ENCODE assay signal across 12 cellular contexts in genomic region chr12:31006416-31007152, GRCh38.
"Had no signal": no experiment of that assay in that cellular context is flagged by ENCODE, and none has a peak within 500 bp of the region (broad histone marks: within the 10 kb centered on the region; RNA-seq: fewer than 3 reads in every experiment).

No MANE protein-coding gene starts in this region.

- H3K27ac ChIP-seq: dorsolateral prefrontal cortex, gastroesophageal sphincter, heart right ventricle, neutrophil, testis, VCaP had no signal

- FAIRE-seq: small intestine had no signal

- H3K27me3 ChIP-seq: dorsolateral prefrontal cortex, gastroesophageal sphincter, heart right ventricle, neutrophil, testis had no signal

- H3K9me3 ChIP-seq: gastroesophageal sphincter, heart right ventricle, neutrophil, testis had no signal

- H3K4me3 ChIP-seq: dorsolateral prefrontal cortex, gastroesophageal sphincter, heart right ventricle, testis had no signal

- H3K36me3 ChIP-seq: gastroesophageal sphincter, heart right ventricle, neutrophil had no signal

- H3K4me1 ChIP-seq: gastroesophageal sphincter, heart right ventricle, testis had no signal

- ATAC-seq: gastroesophageal sphincter; naive thymus-derived CD8-positive, alpha-beta T cell had no signal

- DNase-seq: activated CD4-positive, alpha-beta T cell treated with anti-CD3 and anti-CD28 coated beads for 1 hour; activated CD4-positive, alpha-beta T cell treated with anti-CD3 and anti-CD28 coated beads, Interleukin-2, amount 50 U/mL, for 4 hours; activated naive CD4-positive, alpha-beta T cell treated with anti-CD3 and anti-CD28 coated beads, Interleukin-2, amount 50 U/mL, for 16 hours; heart right ventricle; stimulated activated naive CD8-positive, alpha-beta T cell treated with anti-CD3 and anti-CD28 coated beads, Interleukin-15, amount 100 ng/mL, for 72 hours; testis had no signal
